Comparison of ENCODE assay signal across 1 cellular context in the genomic region with DNA sequence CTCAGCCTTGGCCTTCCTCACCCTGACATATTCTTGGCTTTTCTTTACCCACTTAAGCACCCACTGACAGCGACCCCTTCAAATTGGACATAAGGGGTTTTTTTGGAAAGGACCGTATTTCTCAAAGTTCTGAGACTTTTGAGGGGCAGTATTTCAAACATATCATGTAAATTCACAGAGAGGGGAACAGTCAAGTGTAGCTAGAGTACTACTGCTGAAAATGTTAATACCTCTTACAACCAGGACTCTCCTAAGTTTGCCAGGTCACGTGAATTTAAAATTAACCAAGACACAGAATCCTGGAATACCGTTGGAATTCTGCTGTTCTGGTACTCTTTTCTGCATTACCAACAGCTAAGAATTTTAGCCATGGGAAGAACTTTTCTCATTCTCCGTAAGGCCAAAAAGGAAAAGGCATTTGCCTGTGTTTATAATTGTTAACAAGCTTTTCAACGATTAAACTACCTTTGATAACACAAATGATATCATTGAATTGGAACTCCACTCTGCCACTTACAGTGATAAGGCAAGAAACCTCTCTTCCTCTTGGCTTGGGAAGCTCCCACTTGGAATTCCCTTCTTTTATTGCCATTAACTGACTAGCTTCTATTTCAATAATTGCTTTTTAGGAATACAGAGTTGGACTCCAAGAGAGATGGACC.
TF ChIP-seq lines count a peak whose summit lies in the region.

No MANE protein-coding gene starts in this region.

TF ChIP-seq in SK-N-SH treated with all-trans-retinoic acid at 6 μM for 48 hours, 23 proteins besides CTCF, POLR2A, EP300 and RAD21 (continued from another document):
- TF ChIP-seq, protein P1, sequence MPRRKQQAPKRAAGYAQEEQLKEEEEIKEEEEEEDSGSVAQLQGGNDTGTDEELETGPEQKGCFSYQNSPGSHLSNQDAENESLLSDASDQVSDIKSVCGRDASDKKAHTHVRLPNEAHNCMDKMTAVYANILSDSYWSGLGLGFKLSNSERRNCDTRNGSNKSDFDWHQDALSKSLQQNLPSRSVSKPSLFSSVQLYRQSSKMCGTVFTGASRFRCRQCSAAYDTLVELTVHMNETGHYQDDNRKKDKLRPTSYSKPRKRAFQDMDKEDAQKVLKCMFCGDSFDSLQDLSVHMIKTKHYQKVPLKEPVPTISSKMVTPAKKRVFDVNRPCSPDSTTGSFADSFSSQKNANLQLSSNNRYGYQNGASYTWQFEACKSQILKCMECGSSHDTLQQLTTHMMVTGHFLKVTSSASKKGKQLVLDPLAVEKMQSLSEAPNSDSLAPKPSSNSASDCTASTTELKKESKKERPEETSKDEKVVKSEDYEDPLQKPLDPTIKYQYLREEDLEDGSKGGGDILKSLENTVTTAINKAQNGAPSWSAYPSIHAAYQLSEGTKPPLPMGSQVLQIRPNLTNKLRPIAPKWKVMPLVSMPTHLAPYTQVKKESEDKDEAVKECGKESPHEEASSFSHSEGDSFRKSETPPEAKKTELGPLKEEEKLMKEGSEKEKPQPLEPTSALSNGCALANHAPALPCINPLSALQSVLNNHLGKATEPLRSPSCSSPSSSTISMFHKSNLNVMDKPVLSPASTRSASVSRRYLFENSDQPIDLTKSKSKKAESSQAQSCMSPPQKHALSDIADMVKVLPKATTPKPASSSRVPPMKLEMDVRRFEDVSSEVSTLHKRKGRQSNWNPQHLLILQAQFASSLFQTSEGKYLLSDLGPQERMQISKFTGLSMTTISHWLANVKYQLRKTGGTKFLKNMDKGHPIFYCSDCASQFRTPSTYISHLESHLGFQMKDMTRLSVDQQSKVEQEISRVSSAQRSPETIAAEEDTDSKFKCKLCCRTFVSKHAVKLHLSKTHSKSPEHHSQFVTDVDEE (CRISPR knock-in tag; IDR thresholded peaks at IDR 0.05), result no peak
- TF ChIP-seq BACH2 (CRISPR knock-in tag; IDR thresholded peaks at IDR 0.05; ENCODE audit: borderline replicate concordance) (no peak), POU6F1 (CRISPR knock-in tag; IDR thresholded peaks at IDR 0.05; ENCODE audit: borderline replicate concordance, low read depth) (no peak), ZNF8 (CRISPR knock-in tag; IDR thresholded peaks at IDR 0.05) (no peak)
